Comparison of ENCODE assay signal across 9 cellular contexts in genomic region chr1:64917328-64917861, GRCh38. TPM values are rescaled to one million over a fixed set of nuclear protein-coding genes. Genes with fewer than 3 reads are reported as not detected.
DNase-seq lines count a peak whose midpoint lies in the region; ATAC-seq, FAIRE-seq and TF ChIP-seq lines count a peak whose summit lies in the region.
"Had no signal": no experiment of that assay in that cellular context is flagged by ENCODE, and none has a peak within 500 bp of the region (broad histone marks: within the 10 kb centered on the region; RNA-seq: fewer than 3 reads in every experiment).

No MANE protein-coding gene starts in this region.

- no peak for TF ChIP-seq RAD21 in HepG2 (CRISPR knock-in tag; IDR thresholded peaks at IDR 0.05)

- no peak overlapping the region for H3K27ac Mint-ChIP-seq in activated CD4-positive, alpha-beta memory T cell treated with anti-CD3 and anti-CD28 coated beads, Interleukin-2, amount 10 ng/mL, durations not matched to agents 7 days and 5 days

- no peak for TF ChIP-seq POLR2A in HepG2 (IDR thresholded peaks at IDR 0.05; ENCODE audit: insufficient read depth in 1 of 2, low read depth in 2 of 2, low read length in 2 of 2)

- peaks cover 32 to 58% (median 42%) of the 10 kb centered on the region in 10 experiments for H3K4me1 ChIP-seq in BLaER1 treated with 17β-estradiol and CSF1 and Interleukin-3, amounts not matched to agents 10 nM and 100 nM
- H3K4me1 ChIP-seq in Loucy (ENCODE audit: insufficient read depth, low read length, poor library complexity, severe bottlenecking) (peaks cover 44% of the 10 kb centered on the region), HepG2 (ENCODE audit: insufficient read depth, low read length) (peaks cover 82% of the 10 kb centered on the region)

- intact Hi-C loops in HepG2 (cut with micrococcal nuclease; ENCODE audit: unreplicated experiment): loop anchor here (2.0 kb wide), 1 partner anchor 19 kb away; no protein-coding TSS in a partner anchor

- H3K4me2 ChIP-seq in BLaER1 treated with 17β-estradiol and CSF1 and Interleukin-3, amounts not matched to agents 10 nM and 100 nM: peak overlapping the region; percentile 69 to 94 (median 76)
- H3K4me2 ChIP-seq in Loucy (ENCODE audit: low read depth, low read length, poor library complexity, severe bottlenecking): peak overlapping the region; percentile 61
- peak overlapping the region; percentile 10; the same call in 1 of the 2 replicates for H3K4me2 ChIP-seq in HepG2 (ENCODE audit: low read depth, low read length)

- BruUV-seq in HepG2 (replicated peaks; lab: Mats Ljungman, UMichigan): no TSS peak

- POLR2A ChIA-PET in HepG2 (lab: Yijun Ruan, JAX): interaction anchor here (1.3 to 1.6 kb wide), 3 partner anchors 17 to 31 kb away, joined by 3 read pairs; no protein-coding TSS in a partner anchor
- POLR2A ChIA-PET in activated CD4-positive, alpha-beta memory T cell treated with anti-CD3 and anti-CD28 coated beads, Interleukin-2, amount 10 ng/mL, durations not matched to agents 7 days and 5 days (lab: Charles Lee): no interaction called here

- peak; percentile 38 for ATAC-seq in HepG2

- H3K36me3 Mint-ChIP-seq in activated CD4-positive, alpha-beta memory T cell treated with anti-CD3 and anti-CD28 coated beads, Interleukin-2, amount 10 ng/mL, durations not matched to agents 7 days and 5 days (ENCODE audit: low read depth): peaks cover 4% of the 10 kb centered on the region

- peak; percentile 96 for DNase-seq in brain microvascular endothelial cell
- DNase-seq in HepG2 (ENCODE audit: low spot score): peak; percentile 60
- peak; percentile 62 for DNase-seq in urothelium cell line (ENCODE audit: low spot score)
- no peak for DNase-seq in activated CD4-positive, alpha-beta memory T cell treated with anti-CD3 and anti-CD28 coated beads, Interleukin-2, amount 10 ng/mL, durations not matched to agents 7 days and 5 days
- DNase-seq in inferior parietal cortex (ENCODE audit: extremely low spot score): no peak
- DNase-seq in stimulated activated CD4-positive, alpha-beta T cell treated with anti-CD3 and anti-CD28 coated beads, Interleukin-1b, Interleukin-23, amount 100 ng/mL, for 48 hours: no peak

- H3K9ac ChIP-seq in BLaER1 treated with 17β-estradiol and CSF1 and Interleukin-3, amounts not matched to agents 10 nM and 100 nM: peak overlapping the region in 5 of 11 experiments; percentile 1 to 43 (median 11); a peak in 6 of 22 replicates
- no peak overlapping the region for H3K9ac ChIP-seq in Loucy (ENCODE audit: low read depth, low read length, poor library complexity, severe bottlenecking)
- H3K9ac ChIP-seq in HepG2 (ENCODE audit: insufficient read depth, low read depth, low read length): no peak overlapping the region

- H4K20me1 ChIP-seq in BLaER1 treated with 17β-estradiol and CSF1 and Interleukin-3, amounts not matched to agents 10 nM and 100 nM: peaks cover 19 to 91% (median 49%) of the 10 kb centered on the region in 11 experiments; a peak in 20 of 22 replicates
- H4K20me1 ChIP-seq in Loucy (ENCODE audit: insufficient read depth, low read length, poor library complexity, severe bottlenecking) (peaks cover 43% of the 10 kb centered on the region), HepG2 (ENCODE audit: insufficient read depth, low read length) (no peaks in the 10 kb centered on the region)

- in situ Hi-C loops in brain microvascular endothelial cell (cut with HindIII; ENCODE audit: low pct_ligation_motif_present, low sequenced_read_pairs) (no loop called here), HepG2 (cut with HindIII; ENCODE audit: extremely low pct_ligation_motif_present, low pct_unique_long_range_greater_than_20kb) (no loop called here)

- H3K27me3 Mint-ChIP-seq in activated CD4-positive, alpha-beta memory T cell treated with anti-CD3 and anti-CD28 coated beads, Interleukin-2, amount 10 ng/mL, durations not matched to agents 7 days and 5 days: no peaks in the 10 kb centered on the region

- TF ChIP-seq EP300 in HepG2 (IDR thresholded peaks at IDR 0.05; ENCODE audit: low read depth in 2 of 2, low read length in 2 of 2) (no peak), HepG2 (CRISPR knock-in tag; IDR thresholded peaks at IDR 0.05; ENCODE audit: borderline replicate concordance) (no peak)

- no peaks in the 10 kb centered on the region for H3K9me3 Mint-ChIP-seq in activated CD4-positive, alpha-beta memory T cell treated with anti-CD3 and anti-CD28 coated beads, Interleukin-2, amount 10 ng/mL, durations not matched to agents 7 days and 5 days

- no peaks in the 10 kb centered on the region for H3F3A ChIP-seq in Loucy (ENCODE audit: low read depth)

- peaks cover 0 to 13% (median 6%) of the 10 kb centered on the region in 11 experiments; a peak in 5 of 22 replicates for H3K36me3 ChIP-seq in BLaER1 treated with 17β-estradiol and CSF1 and Interleukin-3, amounts not matched to agents 10 nM and 100 nM
- H3K36me3 ChIP-seq in Loucy (ENCODE audit: insufficient read depth, low read length) (no peaks in the 10 kb centered on the region), brain microvascular endothelial cell (replicated peaks) (no peaks in the 10 kb centered on the region), HepG2 (replicated peaks in 1 of 2; ENCODE audit: control insufficient read depth in 1 of 2, insufficient read depth in 2 of 2, low read length in 2 of 2) (no peaks in the 10 kb centered on the region)

- no peak for TF ChIP-seq CTCF in Loucy (conservative IDR thresholded peaks at IDR 0.05; ENCODE audit: low read length)
- TF ChIP-seq CTCF in brain microvascular endothelial cell (IDR thresholded peaks at IDR 0.05; ENCODE audit: low read depth, low read length, missing control alignments): no peak
- TF ChIP-seq CTCF in HepG2 (CRISPR knock-in tag; IDR thresholded peaks at IDR 0.05): no peak

- H3K9me2 ChIP-seq in Loucy (replicated peaks; ENCODE audit: low read depth, low read length): no peaks in the 10 kb centered on the region

- H3K4me3 ChIP-seq in BLaER1 treated with 17β-estradiol and CSF1 and Interleukin-3, amounts not matched to agents 10 nM and 100 nM: peak overlapping the region in 3 of 10 experiments; percentile 3 to 30 (median 3); a peak in 2 of 20 replicates
- H3K4me3 ChIP-seq in Loucy (ENCODE audit: low read length, poor library complexity, severe bottlenecking) (peak overlapping the region; percentile 43), brain microvascular endothelial cell (ENCODE audit: low read depth, low read length) (no peak overlapping the region), HepG2 (replicated peaks in 1 of 3; ENCODE audit: insufficient read depth in 1 of 3, low read depth in 2 of 3, low read length in 3 of 3) (no peak overlapping the region)

- WGBS in HepG2 (ENCODE audit: low lambda C conversion rate): 79% methylated on average over 3 of the region's 3 CpGs

- FAIRE-seq in HepG2 (lab: Jason Lieb, UNC): no peak
- FAIRE-seq in urothelium cell line (lab: Jason Lieb, UNC): no peak
- FAIRE-seq: endometrium had no signal

- H3K27ac ChIP-seq in BLaER1 treated with 17β-estradiol and CSF1 and Interleukin-3, amounts not matched to agents 10 nM and 100 nM: peak overlapping the region in 10 of 11 experiments; percentile 33 to 54 (median 48); a peak in 16 of 22 replicates
- H3K27ac ChIP-seq in brain microvascular endothelial cell (peak overlapping the region; percentile 94), HepG2 (ENCODE audit: extremely low read length, insufficient read depth, low read length) (peak overlapping the region; percentile 91)

- no peaks in the 10 kb centered on the region for H3K27me3 ChIP-seq in BLaER1 treated with 17β-estradiol and CSF1 and Interleukin-3, amounts not matched to agents 10 nM and 100 nM
- H3K27me3 ChIP-seq in Loucy (ENCODE audit: insufficient read depth, low read length, poor library complexity, severe bottlenecking) (no peaks in the 10 kb centered on the region), brain microvascular endothelial cell (replicated peaks) (no peaks in the 10 kb centered on the region), HepG2 (ENCODE audit: control insufficient read depth in 1 of 2, insufficient read depth in 2 of 2, low read length in 2 of 2) (no peaks in the 10 kb centered on the region)

- H3K9me3 ChIP-seq in BLaER1 treated with 17β-estradiol and CSF1 and Interleukin-3, amounts not matched to agents 10 nM and 100 nM (replicated peaks in 1 of 11): peaks cover 0 to 31% (median 20%) of the 10 kb centered on the region in 11 experiments; a peak in 16 of 22 replicates
- H3K9me3 ChIP-seq in Loucy (ENCODE audit: insufficient read depth, low read depth, low read length) (no peaks in the 10 kb centered on the region), HepG2 (ENCODE audit: low read length) (no peaks in the 10 kb centered on the region)

- CTCF ChIA-PET in HepG2 (lab: Yijun Ruan, JAX; ENCODE audit: low intra/inter-chr PET ratio, low total read pairs): no interaction called here
- CTCF ChIA-PET in activated CD4-positive, alpha-beta memory T cell treated with anti-CD3 and anti-CD28 coated beads, Interleukin-2, amount 10 ng/mL, durations not matched to agents 7 days and 5 days (lab: Charles Lee): no interaction called here

- H3K4me1 Mint-ChIP-seq in activated CD4-positive, alpha-beta memory T cell treated with anti-CD3 and anti-CD28 coated beads, Interleukin-2, amount 10 ng/mL, durations not matched to agents 7 days and 5 days: peaks cover 46% of the 10 kb centered on the region

- H3K79me2 ChIP-seq in Loucy (ENCODE audit: insufficient read depth, low read length) (peaks cover 91% of the 10 kb centered on the region), HepG2 (ENCODE audit: insufficient read depth, low read length) (peaks cover 80% of the 10 kb centered on the region)

- H3K4me3 Mint-ChIP-seq in activated CD4-positive, alpha-beta memory T cell treated with anti-CD3 and anti-CD28 coated beads, Interleukin-2, amount 10 ng/mL, durations not matched to agents 7 days and 5 days: no peak overlapping the region

- H2AFZ ChIP-seq in Loucy (ENCODE audit: low read length) (no peak overlapping the region), HepG2 (ENCODE audit: low read length) (no peak overlapping the region)

RNA-seq across cellular contexts. Expression of gene JAK1, which starts 49.0 kb away (rescaled TPM):
- total RNA-seq in HepG2 (2016; rRNA removed; fragmentation: Illumina TruSeq; extraction: Trizol): 42.4 and 56.1 TPM in 2 replicates
- total RNA-seq in HepG2 (2016; cell fraction: cytosol; rRNA removed; fragmentation: Illumina TruSeq; extraction: Trizol; ENCODE audit: low read depth): 2.9 and 4.1 TPM in 2 replicates
- total RNA-seq in HepG2 (2016; cell fraction: insoluble cytoplasmic fraction; rRNA removed; fragmentation: Illumina TruSeq; extraction: Trizol): 41.5 and 53.4 TPM in 2 replicates
- 15.3 and 15.6 TPM in 2 replicates for total RNA-seq in HepG2 (2016; cell fraction: membrane; rRNA removed; fragmentation: Illumina TruSeq; extraction: Trizol)
- total RNA-seq in HepG2 (2016; cell fraction: nucleus; rRNA removed; fragmentation: Illumina TruSeq; extraction: Trizol): 33.8 and 39.0 TPM in 2 replicates
- polyA plus RNA-seq in HepG2 (2011; rRNA removed): 23.9 and 24.5 TPM in 2 replicates
- polyA plus RNA-seq in HepG2 (2011; cell fraction: cytosol; rRNA removed): 18.5 and 23.4 TPM in 2 replicates
- 36.4 and 45.4 TPM in 2 replicates for polyA plus RNA-seq in HepG2 (2011; cell fraction: nucleus; rRNA removed)
- polyA plus RNA-seq in HepG2 (2012): 29.6 and 32.4 TPM in 2 replicates
- 1.1 and 1.5 TPM in 2 replicates for polyA plus RNA-seq in HepG2 (2016; cell fraction: cytosol; fragmentation: Illumina TruSeq; extraction: Trizol; ENCODE audit: low read depth)
- 43.4 and 45.7 TPM in 2 replicates for polyA plus RNA-seq in HepG2 (2016; cell fraction: insoluble cytoplasmic fraction; fragmentation: Illumina TruSeq; extraction: Trizol; ENCODE audit: low read depth)
- polyA plus RNA-seq in HepG2 (2016; cell fraction: membrane; fragmentation: Illumina TruSeq; extraction: Trizol; ENCODE audit: low read depth): 6.5 and 6.8 TPM in 2 replicates
- polyA plus RNA-seq in HepG2 (2016; cell fraction: nucleus; fragmentation: Illumina TruSeq; extraction: Trizol; ENCODE audit: insufficient read depth, low read depth): 26.3 and 30.9 TPM in 2 replicates
- polyA minus RNA-seq in HepG2 (2011; rRNA and poly(A)+ RNA removed; ENCODE audit: low replicate concordance): 45.7 and 51.7 TPM in 2 replicates
- polyA minus RNA-seq in HepG2 (2011; cell fraction: cytosol; rRNA and poly(A)+ RNA removed): 37.3 and 37.5 TPM in 2 replicates
- polyA minus RNA-seq in HepG2 (2011; cell fraction: nucleus; rRNA and poly(A)+ RNA removed): 70.8 and 76.0 TPM in 2 replicates
- total RNA-seq in activated CD4-positive, alpha-beta memory T cell treated with anti-CD3 and anti-CD28 coated beads, Interleukin-2, amount 10 ng/mL, durations not matched to agents 7 days and 5 days: 100 to 1,000 TPM; 204 to 205 TPM

Comparison
In these comparisons a context has a peak if more than half of its experiments do, and no peak if none do; other contexts are left out.
1. H3K4me2 ChIP-seq: peak in every context shown above with its lines; median percentile 76 in BLaER1 treated with 17β-estradiol and CSF1 and Interleukin-3, amounts not matched to agents 10 nM and 100 nM; 61 in Loucy; 10 in HepG2.
2. DNase-seq: peak in brain microvascular endothelial cell (single experiment), HepG2 (single experiment) and urothelium cell line (single experiment); none in activated CD4-positive, alpha-beta memory T cell treated with anti-CD3 and anti-CD28 coated beads, Interleukin-2, amount 10 ng/mL, durations not matched to agents 7 days and 5 days (single experiment), inferior parietal cortex (single experiment) and stimulated activated CD4-positive, alpha-beta T cell treated with anti-CD3 and anti-CD28 coated beads, Interleukin-1b, Interleukin-23, amount 100 ng/mL, for 48 hours (single experiment).
3. Peak in every context shown above with its lines, with median percentiles within 50 percentile points of each other: H3K27ac ChIP-seq.